ENCODE assay signal across 28 cellular contexts in genomic region chr1:155034318-155035208, GRCh38. TPM values are rescaled to one million over a fixed set of nuclear protein-coding genes. Genes with fewer than 3 reads are reported as not detected.
A peak's percentile ranks its signal among the peaks of the same experiment; 100 is the strongest.
DNase-seq lines count a peak whose midpoint lies in the region; ATAC-seq, FAIRE-seq and TF ChIP-seq lines count a peak whose summit lies in the region.
"Had no signal": no experiment of that assay in that cellular context is flagged by ENCODE, and none has a peak within 500 bp of the region (broad histone marks: within the 10 kb centered on the region; RNA-seq: fewer than 3 reads in every experiment).

No MANE protein-coding gene starts in this region.

- TF ChIP-seq CTCF in K562 (IDR thresholded peaks at IDR 0.05 in 2 of 3, conservative IDR thresholded peaks at IDR 0.05 in 1 of 3; ENCODE audit: insufficient read depth in 2 of 3, low read depth in 1 of 3, low read length in 3 of 3) (no peak), kidney (IDR thresholded peaks at IDR 0.05; ENCODE audit: borderline replicate concordance, extremely low read depth, insufficient read depth) (no peak), upper lobe of left lung (IDR thresholded peaks at IDR 0.05) (no peak)

- H3K4me2 ChIP-seq in K562 (ENCODE audit: insufficient read depth, low read length), result no peak overlapping the region
- H3K4me2 ChIP-seq: PC-9 had no signal

- no peaks in the 10 kb centered on the region for H4K20me1 ChIP-seq in K562 (replicated peaks; ENCODE audit: control insufficient read depth, insufficient read depth, low read length)

- H3K4me3 ChIP-seq in H7 (ENCODE audit: insufficient read depth, low read depth, low read length) (no peak overlapping the region), K562 (no peak overlapping the region), kidney (ENCODE audit: low read length in 2 of 2) (no peak overlapping the region), upper lobe of left lung (no peak overlapping the region)
- H3K4me3 ChIP-seq: PC-9 had no signal

- H3K9me3 ChIP-seq in K562 (replicated peaks; ENCODE audit: control insufficient read depth, insufficient read depth, low read depth, low read length), result no peaks in the 10 kb centered on the region
- no peaks in the 10 kb centered on the region for H3K9me3 ChIP-seq in kidney (ENCODE audit: control insufficient read depth in 1 of 2, low read length in 2 of 2)
- no peaks in the 10 kb centered on the region for H3K9me3 ChIP-seq in upper lobe of left lung

- no TSS peak for BruUV-seq in K562 (replicated peaks; lab: Mats Ljungman, UMichigan)

- H2AFZ ChIP-seq in K562 (ENCODE audit: low read depth, low read length), result no peak overlapping the region
- H2AFZ ChIP-seq: PC-9 had no signal

- DNase-seq in H7, result peak; percentile 38
- no peak for DNase-seq in K562 (ENCODE audit: extremely low read depth in 1 of 4, low spot score in 3 of 4)
- DNase-seq in kidney, result peak; percentile 49
- no peak for DNase-seq in activated CD4-positive, alpha-beta T cell treated with anti-CD3 and anti-CD28 coated beads for 4 hours
- no peak for DNase-seq in activated gamma-delta T cell treated with Interleukin-2 at 50 U/mL for 16 hours
- DNase-seq in upper lobe of left lung, result no peak
- DNase-seq: Calu3, DMS79 treated with DMSO at 0.1 percent for 48 hours, GF-D8, Kasumi-1, NCI-H1105 treated with DMSO at 0.1 percent for 48 hours, NCI-H146, NCI-H1930, NCI-H2107, NCI-H446, NCI-H524 treated with DMSO at 0.1 percent for 48 hours, NCI-H774, PC-9, SHP77 had no signal

- CTCF ChIA-PET in K562 (lab: Yijun Ruan, JAX; ENCODE audit: low intra/inter-chr PET ratio), result no interaction called here

- 20% methylated on average over 17 of the region's 20 CpGs for WGBS in K562 (ENCODE audit: insufficient coverage, low coverage, missing lambda C conversion rate)
- 82 to 90% methylated on average over 17 to 20 of the region's 20 CpGs for WGBS in upper lobe of left lung, 2 donors

- FAIRE-seq in K562 (lab: Jason Lieb, UNC), result no peak
- FAIRE-seq in kidney (lab: Jason Lieb, UNC), result no peak
- FAIRE-seq: GM12892, GM19239 had no signal

- H3K36me3 ChIP-seq in H7 (replicated peaks; ENCODE audit: control insufficient read depth, insufficient read depth, low read length) (no peaks in the 10 kb centered on the region), K562 (ENCODE audit: control insufficient read depth, insufficient read depth, low read length) (no peaks in the 10 kb centered on the region), kidney (ENCODE audit: control insufficient read depth in 1 of 2, insufficient read depth in 2 of 2, low read length in 2 of 2) (no peaks in the 10 kb centered on the region), upper lobe of left lung (no peaks in the 10 kb centered on the region)

- H3K27me3 ChIP-seq in H7 (ENCODE audit: control insufficient read depth, insufficient read depth, low read length) (peaks cover 6% of the 10 kb centered on the region), K562 (ENCODE audit: control insufficient read depth in 2 of 2, insufficient read depth in 2 of 2, low read length in 2 of 2) (peaks cover 0 to 23% of the 10 kb centered on the region in 2 experiments; a peak in 3 of 5 replicates), upper lobe of left lung (no peaks in the 10 kb centered on the region)

- TF ChIP-seq EP300 in K562 (IDR thresholded peaks at IDR 0.05; ENCODE audit: low read length) (no peak), upper lobe of left lung (IDR thresholded peaks at IDR 0.05) (no peak)

- intact Hi-C loops in K562 (cut with micrococcal nuclease), result no loop called here
- intact Hi-C loops in kidney (cut with DNase I), result no loop called here

- no peak for ATAC-seq in K562
- no peak for ATAC-seq in upper lobe of left lung (ENCODE audit: low FRiP score in 2 of 2)

- TF ChIP-seq RAD21 in K562 (CRISPR knock-in tag; conservative IDR thresholded peaks at IDR 0.05 in 1 of 2, IDR thresholded peaks at IDR 0.05 in 1 of 2), result no peak

- no peaks in the 10 kb centered on the region for H3K9me1 ChIP-seq in K562 (ENCODE audit: control insufficient read depth, insufficient read depth, low read length)

- no peaks in the 10 kb centered on the region for H3K79me2 ChIP-seq in K562 (ENCODE audit: control insufficient read depth, insufficient read depth, low read length)

- no peak for TF ChIP-seq POLR2A in K562 (conservative IDR thresholded peaks at IDR 0.05)
- no peak for TF ChIP-seq POLR2A in upper lobe of left lung (IDR thresholded peaks at IDR 0.05)

- in situ Hi-C loops in K562 (cut with MboI), result no loop called here

- H3K27ac ChIP-seq in K562 (ENCODE audit: extremely low read depth, low read depth, low read length), result no peak overlapping the region
- no peak overlapping the region for H3K27ac ChIP-seq in kidney (ENCODE audit: low read depth in 2 of 2, low read length in 2 of 2)
- no peak overlapping the region for H3K27ac ChIP-seq in upper lobe of left lung
- H3K27ac ChIP-seq: HL-60, PC-9 had no signal

- POLR2A ChIA-PET in K562 (lab: Yijun Ruan, JAX), result interaction anchor here (0.6 to 0.9 kb wide), 4 partner anchors 17 to 148 kb away, joined by 3 to 4 read pairs (median 4); no protein-coding TSS in a partner anchor

- H3K4me1 ChIP-seq in K562 (replicated peaks in 1 of 2; ENCODE audit: control insufficient read depth in 2 of 2, insufficient read depth in 2 of 2, low read length in 2 of 2), result peaks cover 3 to 13% of the 10 kb centered on the region in 2 experiments; a peak in 2 of 5 replicates
- no peaks in the 10 kb centered on the region for H3K4me1 ChIP-seq in kidney (ENCODE audit: control insufficient read depth in 1 of 2, insufficient read depth in 1 of 2, low read depth in 1 of 2, low read length in 2 of 2)
- peaks cover 5 to 13% (median 9%) of the 10 kb centered on the region in 4 donors for H3K4me1 ChIP-seq in upper lobe of left lung

- peak overlapping the region in 1 of 2 experiments; percentile 20; a peak in 2 of 4 replicates for H3K9ac ChIP-seq in K562 (ENCODE audit: insufficient read depth in 1 of 2, low read depth in 2 of 2, low read length in 2 of 2)
- no peak overlapping the region for H3K9ac ChIP-seq in kidney (ENCODE audit: low read length in 2 of 2)

RNA-seq across cellular contexts. Expression of gene DCST1, which starts 0.9 kb away (rescaled TPM):
- total RNA-seq in H7 (2014; rRNA removed; shearing (Covaris generic)), result not detected in 2 replicates
- total RNA-seq in K562 (2011; cell fraction: chromatin; rRNA removed; ENCODE audit: low replicate concordance), result not detected in 2 replicates
- not detected in 2 replicates for total RNA-seq in K562 (2011; cell fraction: nucleolus; rRNA removed)
- total RNA-seq in K562 (2011; cell fraction: nucleoplasm; rRNA removed), result not detected in 2 replicates
- total RNA-seq in K562 (2014; rRNA removed) (not detected in 2 replicates), K562 (2014; rRNA removed; fragmentation: Illumina TruSeq; extraction: Trizol) (not detected in 2 replicates), K562 (2015; rRNA removed; fragmentation: Illumina TruSeq; extraction: Trizol) (not detected in 2 replicates), K562 (2021) (not detected in 2 replicates), kidney (not detected), upper lobe of left lung (under 1 TPM in 1 of 6 donors, not detected in 5; 0.89 TPM)
- polyA plus RNA-seq in K562 (2011; rRNA removed) (not detected in 2 replicates), K562 (2014; fragmentation: Illumina TruSeq; extraction: Trizol) (not detected in 2 replicates), K562 (2014; fragmentation: Nextera tagmentation; extraction: Ambion mirVana) (not detected), K562 (2014; rRNA removed) (not detected in 2 replicates), kidney (ENCODE audit: insufficient read depth, low read depth, low replicate concordance) (not detected)
- polyA plus RNA-seq in K562 (2011; cell fraction: cytosol; rRNA removed), result not detected in 2 replicates
- polyA plus RNA-seq in K562 (2011; cell fraction: nucleus; rRNA removed), result 0.08 and 0.10 TPM in 2 replicates
- 0.15 TPM in 1 of 2 replicates, not detected in the other for polyA plus RNA-seq in K562 (2012)
- polyA minus RNA-seq in K562 (2011; rRNA and poly(A)+ RNA removed), result not detected in 2 replicates
- polyA minus RNA-seq in K562 (2011; cell fraction: cytosol; rRNA and poly(A)+ RNA removed), result not detected in 2 replicates
- polyA minus RNA-seq in K562 (2011; cell fraction: nucleus; rRNA and poly(A)+ RNA removed), result not detected in 2 replicates
- total RNA-seq: A172, H4, M059J, RPMI7951, SK-MEL-5 had no signal
- polyA plus RNA-seq: BJ had no signal

RNA-seq across cellular contexts. Expression of gene DCST2, which starts 1.0 kb away (rescaled TPM):
- 0.31 and 1.5 TPM in 2 replicates for total RNA-seq in H7 (2014; rRNA removed; shearing (Covaris generic))
- 1.1 and 2.4 TPM in 2 replicates for total RNA-seq in K562 (2011; cell fraction: chromatin; rRNA removed; ENCODE audit: low replicate concordance)
- 1.3 and 1.7 TPM in 2 replicates for total RNA-seq in K562 (2011; cell fraction: nucleolus; rRNA removed)
- 0.99 and 1.3 TPM in 2 replicates for total RNA-seq in K562 (2011; cell fraction: nucleoplasm; rRNA removed)
- total RNA-seq in K562 (2014; rRNA removed), result 0.12 TPM in 1 of 2 replicates, not detected in the other
- total RNA-seq in K562 (2014; rRNA removed; fragmentation: Illumina TruSeq; extraction: Trizol), result 0.11 TPM in 1 of 2 replicates, not detected in the other
- 0.11 TPM in 1 of 2 replicates, not detected in the other for total RNA-seq in K562 (2015; rRNA removed; fragmentation: Illumina TruSeq; extraction: Trizol)
- total RNA-seq in K562 (2021), result 0.09 and 0.40 TPM in 2 replicates
- 0.49 and 1.1 TPM in 2 replicates for polyA plus RNA-seq in K562 (2011; rRNA removed)
- 0.30 and 0.40 TPM in 2 replicates for polyA plus RNA-seq in K562 (2011; cell fraction: cytosol; rRNA removed)
- polyA plus RNA-seq in K562 (2011; cell fraction: nucleus; rRNA removed), result 9.0 and 9.2 TPM in 2 replicates
- 0.36 and 2.9 TPM in 2 replicates for polyA plus RNA-seq in K562 (2012)
- polyA plus RNA-seq in K562 (2014; fragmentation: Illumina TruSeq; extraction: Trizol), result 0.10 TPM in 1 of 2 replicates, not detected in the other
- polyA plus RNA-seq in K562 (2014; fragmentation: Nextera tagmentation; extraction: Ambion mirVana), result not detected
- polyA plus RNA-seq in K562 (2014; rRNA removed), result 0.22 and 0.37 TPM in 2 replicates
- polyA minus RNA-seq in K562 (2011; rRNA and poly(A)+ RNA removed), result 0.24 and 0.25 TPM in 2 replicates
- not detected in 2 replicates for polyA minus RNA-seq in K562 (2011; cell fraction: cytosol; rRNA and poly(A)+ RNA removed)
- 0.33 and 0.40 TPM in 2 replicates for polyA minus RNA-seq in K562 (2011; cell fraction: nucleus; rRNA and poly(A)+ RNA removed)
- total RNA-seq in kidney, result 1.4 TPM
- polyA plus RNA-seq in kidney (ENCODE audit: insufficient read depth, low read depth, low replicate concordance), result 0.43 TPM
- 1 to 10 TPM in 4 of 6 donors, under 1 TPM in 2; 0.49 to 2.1 (median 1.1) TPM for total RNA-seq in upper lobe of left lung
- total RNA-seq: H4, M059J, RPMI7951 had no signal

RNA-seq across cellular contexts. Expression of gene ADAM15, which starts 16.6 kb away (rescaled TPM):
- 34.9 and 35.0 TPM in 2 replicates for total RNA-seq in H7 (2014; rRNA removed; shearing (Covaris generic))
- total RNA-seq in K562 (2011; cell fraction: chromatin; rRNA removed; ENCODE audit: low replicate concordance), result 77.6 and 286 TPM in 2 replicates
- 230 and 253 TPM in 2 replicates for total RNA-seq in K562 (2011; cell fraction: nucleolus; rRNA removed)
- total RNA-seq in K562 (2011; cell fraction: nucleoplasm; rRNA removed), result 121 and 122 TPM in 2 replicates
- total RNA-seq in K562 (2014; rRNA removed), result 35.9 and 61.0 TPM in 2 replicates
- 10.1 and 15.2 TPM in 2 replicates for total RNA-seq in K562 (2014; rRNA removed; fragmentation: Illumina TruSeq; extraction: Trizol)
- total RNA-seq in K562 (2015; rRNA removed; fragmentation: Illumina TruSeq; extraction: Trizol), result 34.3 and 35.4 TPM in 2 replicates
- 67.8 and 72.3 TPM in 2 replicates for total RNA-seq in K562 (2021)
- 29.8 and 54.7 TPM in 2 replicates for polyA plus RNA-seq in K562 (2011; rRNA removed)
- 48.9 and 94.6 TPM in 2 replicates for polyA plus RNA-seq in K562 (2011; cell fraction: cytosol; rRNA removed)
- 188 and 324 TPM in 2 replicates for polyA plus RNA-seq in K562 (2011; cell fraction: nucleus; rRNA removed)
- polyA plus RNA-seq in K562 (2012), result 48.3 and 70.8 TPM in 2 replicates
- polyA plus RNA-seq in K562 (2014; fragmentation: Illumina TruSeq; extraction: Trizol), result 32.8 and 39.7 TPM in 2 replicates
- polyA plus RNA-seq in K562 (2014; fragmentation: Nextera tagmentation; extraction: Ambion mirVana), result 1 to 10 TPM in 1 of 2 experiments, under 1 TPM in 1; 0.69 to 2.6 TPM
- 53.2 and 66.2 TPM in 2 replicates for polyA plus RNA-seq in K562 (2014; rRNA removed)
- polyA minus RNA-seq in K562 (2011; rRNA and poly(A)+ RNA removed), result 25.0 and 32.3 TPM in 2 replicates
- 58.9 and 76.8 TPM in 2 replicates for polyA minus RNA-seq in K562 (2011; cell fraction: cytosol; rRNA and poly(A)+ RNA removed)
- polyA minus RNA-seq in K562 (2011; cell fraction: nucleus; rRNA and poly(A)+ RNA removed), result 56.0 and 61.5 TPM in 2 replicates
- 152 TPM for total RNA-seq in kidney
- polyA plus RNA-seq in kidney (ENCODE audit: insufficient read depth, low read depth, low replicate concordance), result 68.4 TPM
- total RNA-seq in upper lobe of left lung, result 100 to 1,000 TPM in 4 of 6 donors, 10 to 100 TPM in 2; 52.1 to 246 (median 106) TPM

RNA-seq across cellular contexts. Expression of gene EFNA4, which starts 29.0 kb away (rescaled TPM):
- total RNA-seq in H7 (2014; rRNA removed; shearing (Covaris generic)), result 59.5 and 59.6 TPM in 2 replicates
- 4.6 and 12.1 TPM in 2 replicates for total RNA-seq in K562 (2011; cell fraction: chromatin; rRNA removed; ENCODE audit: low replicate concordance)
- 12.6 and 17.5 TPM in 2 replicates for total RNA-seq in K562 (2011; cell fraction: nucleolus; rRNA removed)
- total RNA-seq in K562 (2011; cell fraction: nucleoplasm; rRNA removed), result 10.9 and 12.2 TPM in 2 replicates
- total RNA-seq in K562 (2014; rRNA removed), result 7.4 and 10.6 TPM in 2 replicates
- total RNA-seq in K562 (2014; rRNA removed; fragmentation: Illumina TruSeq; extraction: Trizol), result 2.0 and 2.9 TPM in 2 replicates
- total RNA-seq in K562 (2015; rRNA removed; fragmentation: Illumina TruSeq; extraction: Trizol), result 5.7 and 5.9 TPM in 2 replicates
- total RNA-seq in K562 (2021), result 4.7 and 6.1 TPM in 2 replicates
- 6.5 and 10.2 TPM in 2 replicates for polyA plus RNA-seq in K562 (2011; rRNA removed)
- 11.8 and 12.2 TPM in 2 replicates for polyA plus RNA-seq in K562 (2011; cell fraction: cytosol; rRNA removed)
- polyA plus RNA-seq in K562 (2011; cell fraction: nucleus; rRNA removed), result 8.5 and 9.2 TPM in 2 replicates
- 6.1 and 6.4 TPM in 2 replicates for polyA plus RNA-seq in K562 (2012)
- polyA plus RNA-seq in K562 (2014; fragmentation: Illumina TruSeq; extraction: Trizol), result 6.1 and 6.2 TPM in 2 replicates
- under 1 TPM; 0.68 to 0.89 TPM for polyA plus RNA-seq in K562 (2014; fragmentation: Nextera tagmentation; extraction: Ambion mirVana)
- polyA plus RNA-seq in K562 (2014; rRNA removed), result 5.9 and 6.5 TPM in 2 replicates
- polyA minus RNA-seq in K562 (2011; rRNA and poly(A)+ RNA removed), result 2.5 and 5.7 TPM in 2 replicates
- 4.9 and 6.5 TPM in 2 replicates for polyA minus RNA-seq in K562 (2011; cell fraction: cytosol; rRNA and poly(A)+ RNA removed)
- polyA minus RNA-seq in K562 (2011; cell fraction: nucleus; rRNA and poly(A)+ RNA removed), result 2.6 TPM in 2 replicates
- 7.6 TPM for total RNA-seq in kidney
- polyA plus RNA-seq in kidney (ENCODE audit: insufficient read depth, low read depth, low replicate concordance), result 11.8 TPM
- total RNA-seq in upper lobe of left lung, result 1 to 10 TPM; 2.8 to 8.1 (median 7.0) TPM

RNA-seq across cellular contexts. Expression of gene ZBTB7B, which starts 32.0 kb away (rescaled TPM):
- 39.2 and 40.6 TPM in 2 replicates for total RNA-seq in H7 (2014; rRNA removed; shearing (Covaris generic))
- 24.5 and 77.3 TPM in 2 replicates for total RNA-seq in K562 (2011; cell fraction: chromatin; rRNA removed; ENCODE audit: low replicate concordance)
- total RNA-seq in K562 (2011; cell fraction: nucleolus; rRNA removed), result 49.9 and 53.4 TPM in 2 replicates
- 27.5 and 32.6 TPM in 2 replicates for total RNA-seq in K562 (2011; cell fraction: nucleoplasm; rRNA removed)
- total RNA-seq in K562 (2014; rRNA removed), result 31.3 and 40.6 TPM in 2 replicates
- 6.7 and 6.9 TPM in 2 replicates for total RNA-seq in K562 (2014; rRNA removed; fragmentation: Illumina TruSeq; extraction: Trizol)
- total RNA-seq in K562 (2015; rRNA removed; fragmentation: Illumina TruSeq; extraction: Trizol), result 21.9 and 23.3 TPM in 2 replicates
- 46.5 and 48.2 TPM in 2 replicates for total RNA-seq in K562 (2021)
- polyA plus RNA-seq in K562 (2011; rRNA removed), result 15.2 and 22.8 TPM in 2 replicates
- polyA plus RNA-seq in K562 (2011; cell fraction: cytosol; rRNA removed), result 27.8 and 66.6 TPM in 2 replicates
- 47.1 and 101 TPM in 2 replicates for polyA plus RNA-seq in K562 (2011; cell fraction: nucleus; rRNA removed)
- polyA plus RNA-seq in K562 (2012), result 26.0 and 38.2 TPM in 2 replicates
- polyA plus RNA-seq in K562 (2014; fragmentation: Illumina TruSeq; extraction: Trizol), result 13.5 and 25.7 TPM in 2 replicates
- polyA plus RNA-seq in K562 (2014; fragmentation: Nextera tagmentation; extraction: Ambion mirVana), result under 1 TPM; 0.04 to 0.08 TPM
- 23.2 and 28.7 TPM in 2 replicates for polyA plus RNA-seq in K562 (2014; rRNA removed)
- polyA minus RNA-seq in K562 (2011; rRNA and poly(A)+ RNA removed), result 7.6 and 11.9 TPM in 2 replicates
- polyA minus RNA-seq in K562 (2011; cell fraction: cytosol; rRNA and poly(A)+ RNA removed), result 23.4 and 28.6 TPM in 2 replicates
- 19.5 and 20.4 TPM in 2 replicates for polyA minus RNA-seq in K562 (2011; cell fraction: nucleus; rRNA and poly(A)+ RNA removed)
- total RNA-seq in kidney, result 68.7 TPM
- 20.1 TPM for polyA plus RNA-seq in kidney (ENCODE audit: insufficient read depth, low read depth, low replicate concordance)
- 10 to 100 TPM; 43.9 to 88.2 (median 66.2) TPM for total RNA-seq in upper lobe of left lung

Comparison
In these comparisons a context has a peak if more than half of its experiments do, and no peak if none do; other contexts are left out.
1. DNase-seq: peak in H7 (single experiment) and kidney (single experiment); none in K562 (0 of 4), activated CD4-positive, alpha-beta T cell treated with anti-CD3 and anti-CD28 coated beads for 4 hours (0 of 2), activated gamma-delta T cell treated with Interleukin-2 at 50 U/mL for 16 hours (single experiment) and upper lobe of left lung (0 of 2).